Comparison of ENCODE assay signal across 8 cellular contexts in the genomic region with DNA sequence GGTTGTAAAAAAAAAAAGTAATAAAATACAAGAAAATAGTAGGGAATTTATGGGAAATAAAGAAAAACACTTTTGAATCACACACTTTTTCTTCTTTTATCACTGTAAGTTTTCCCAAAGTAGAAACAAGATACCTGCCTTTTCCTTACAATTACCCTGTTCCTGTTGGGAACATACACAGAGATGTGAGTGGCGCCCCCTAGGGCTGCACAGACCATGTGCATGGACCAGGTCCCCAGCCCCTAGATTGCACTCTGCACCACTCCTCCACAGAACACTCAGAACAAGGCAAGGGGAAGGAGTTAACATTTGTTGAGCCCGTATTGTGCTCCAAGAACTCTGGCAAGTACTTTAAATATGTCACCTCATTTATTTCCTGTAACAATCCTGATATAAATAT.
DNase-seq lines count a peak whose midpoint lies in the region; ATAC-seq and TF ChIP-seq lines count a peak whose summit lies in the region.

No MANE protein-coding gene starts in this region.

- H3K4me3 ChIP-seq in Peyer's patch (no peak overlapping the region), thyroid gland (replicated peaks in 1 of 3) (no peak overlapping the region)

- H3K36me3 ChIP-seq in Peyer's patch (no peaks in the 10 kb centered on the region), thyroid gland (no peaks in the 10 kb centered on the region)

- H3K27ac ChIP-seq in Peyer's patch = no peak overlapping the region
- H3K27ac ChIP-seq in thyroid gland = no peak overlapping the region

- no peaks in the 10 kb centered on the region for H3K4me1 ChIP-seq in Peyer's patch
- no peaks in the 10 kb centered on the region for H3K4me1 ChIP-seq in thyroid gland

- intact Hi-C loops in Right ventricle myocardium superior (cut with DNase I) (no loop called here), thyroid gland (cut with DNase I) (no loop called here)

- ATAC-seq in Right ventricle myocardium superior (ENCODE audit: poor library complexity) = no peak

- DNase-seq in activated T-cell treated with anti-CD3 and anti-CD28 coated beads, Interleukin-2, amount 50 U/mL, for 48 hours = peak; percentile 31 to 46
- DNase-seq in activated T-cell treated with anti-CD3 and anti-CD28 coated beads for 4 hours (no peak), Peyer's patch (no peak), Right ventricle myocardium superior (peak; percentile 61), thyroid gland (peak; percentile 16 to 22), Kasumi-1 (lab: John Stamatoyannopoulos, UW) (no peak), pons (ENCODE audit: low spot score) (no peak), NCI-H2029 (lab: John Stamatoyannopoulos, UW) (no peak)

- peak in 4 of 6 experiments; percentile 12 to 35 (median 32) for TF ChIP-seq CTCF in Peyer's patch (IDR thresholded peaks at IDR 0.05)
- TF ChIP-seq CTCF in thyroid gland (IDR thresholded peaks at IDR 0.05) = peak in 1 of 6 experiments; percentile 25

- no peak for TF ChIP-seq POLR2A in Peyer's patch (IDR thresholded peaks at IDR 0.05)
- no peak for TF ChIP-seq POLR2A in thyroid gland (IDR thresholded peaks at IDR 0.05)

- H3K9me3 ChIP-seq in Peyer's patch = no peaks in the 10 kb centered on the region
- H3K9me3 ChIP-seq in thyroid gland = no peaks in the 10 kb centered on the region

- H3K27me3 ChIP-seq in Peyer's patch (no peaks in the 10 kb centered on the region), thyroid gland (no peaks in the 10 kb centered on the region)

- WGBS in thyroid gland, 2 donors = 63 to 66% methylated on average over 2 of the region's 2 CpGs

Comparison
In these comparisons a context has a peak if more than half of its experiments do, and no peak if none do; other contexts are left out.
1. DNase-seq: peak in activated T-cell treated with anti-CD3 and anti-CD28 coated beads, Interleukin-2, amount 50 U/mL, for 48 hours (2 of 2), Right ventricle myocardium superior (single experiment) and thyroid gland (2 of 2); none in activated T-cell treated with anti-CD3 and anti-CD28 coated beads for 4 hours (single experiment), Peyer's patch (0 of 3), Kasumi-1 (0 of 2), pons (single experiment) and NCI-H2029 (single experiment).